In genomic region chr15:94411279-94411678, GRCh38 we compare ENCODE assay signal across 20 cellular contexts.
DNase-seq lines count a peak whose midpoint lies in the region; ATAC-seq and TF ChIP-seq lines count a peak whose summit lies in the region.
"Had no signal": no experiment of that assay in that cellular context is flagged by ENCODE, and none has a peak within 500 bp of the region (broad histone marks: within the 10 kb centered on the region; RNA-seq: fewer than 3 reads in every experiment).

No MANE protein-coding gene starts in this region.

- H3K4me3 ChIP-seq in SK-N-SH (ENCODE audit: low read depth in 2 of 2, low read length in 1 of 2) (no peak overlapping the region), OCI-LY7 (ENCODE audit: low read depth, low read length, poor library complexity, severe bottlenecking) (no peak overlapping the region)

- no peaks in the 10 kb centered on the region for H3F3A ChIP-seq in SK-N-SH (replicated peaks; ENCODE audit: insufficient read depth)

- H3K4me1 ChIP-seq in SK-N-SH (ENCODE audit: control insufficient read depth in 1 of 2, insufficient read depth in 2 of 2, low read depth in 1 of 2, low read length in 1 of 2) (peaks cover 0 to 27% of the 10 kb centered on the region in 2 experiments; a peak in 2 of 4 replicates), OCI-LY7 (ENCODE audit: insufficient read depth, low read length, poor library complexity, severe bottlenecking) (peaks cover 30% of the 10 kb centered on the region)

- H3K9me2 ChIP-seq in SK-N-SH (no peaks in the 10 kb centered on the region), OCI-LY7 (ENCODE audit: insufficient read depth, low read length) (no peaks in the 10 kb centered on the region)

- H3K36me3 ChIP-seq in SK-N-SH (replicated peaks in 1 of 2; ENCODE audit: control insufficient read depth in 1 of 2, insufficient read depth in 2 of 2, low read length in 1 of 2) (no peaks in the 10 kb centered on the region), OCI-LY7 (ENCODE audit: insufficient read depth, low read length) (peaks cover 13% of the 10 kb centered on the region)

- WGBS in SK-N-SH (ENCODE audit: low lambda C conversion rate) = 31% methylated on average over 5 of the region's 5 CpGs

- H4K20me1 ChIP-seq in SK-N-SH (ENCODE audit: insufficient read depth) (no peaks in the 10 kb centered on the region), OCI-LY7 (ENCODE audit: insufficient read depth, low read length) (no peaks in the 10 kb centered on the region)

- CTCF ChIA-PET in SK-N-SH (lab: Yijun Ruan, JAX) = interaction anchor here (1.2 to 2.8 kb wide), 6 partner anchors 12 to 259 kb away, joined by 4 to 16 read pairs (median 5); no protein-coding TSS in a partner anchor
- CTCF ChIA-PET in OCI-LY7 (lab: Charles Lee; ENCODE audit: unreplicated experiment) = no interaction called here

- POLR2A ChIA-PET in SK-N-SH (lab: Yijun Ruan, JAX) = no interaction called here
- POLR2A ChIA-PET in OCI-LY7 (lab: Charles Lee) = interaction anchor here (0.6 to 1.5 kb wide), 4 partner anchors 10 to 136 kb away, joined by 3 to 5 read pairs (median 4); no protein-coding TSS in a partner anchor

- no peak overlapping the region for H3K4me2 ChIP-seq in SK-N-SH
- H3K4me2 ChIP-seq in OCI-LY7 (ENCODE audit: low read length) = peak overlapping the region; percentile 33

- no peaks in the 10 kb centered on the region for H3K27me3 ChIP-seq in SK-N-SH (ENCODE audit: insufficient read depth)

- no peak overlapping the region for H3K9ac ChIP-seq in SK-N-SH

- no peak for TF ChIP-seq CTCF in SK-N-SH (IDR thresholded peaks at IDR 0.05)
- no peak for TF ChIP-seq CTCF in OCI-LY7 (conservative IDR thresholded peaks at IDR 0.05; ENCODE audit: low read length)

- intact Hi-C loops in OCI-LY7 (cut with micrococcal nuclease; ENCODE audit: unreplicated experiment) = loop anchor here (1.0 to 10.0 kb wide), 2 partner anchors 84 to 254 kb away; no protein-coding TSS in a partner anchor
- intact Hi-C loops in cardiac septum (cut with DNase I) = no loop called here

- H3K27ac ChIP-seq in SK-N-SH (ENCODE audit: low read depth in 2 of 2, low read length in 1 of 2) (peak overlapping the region in 1 of 2 experiments; percentile 11; a peak in 1 of 4 replicates), OCI-LY7 (ENCODE audit: low read depth, low read length, poor library complexity, severe bottlenecking) (peak overlapping the region; percentile 36)
- H3K27ac ChIP-seq: 22Rv1 had no signal

- no peak for DNase-seq in SK-N-SH
- peak; percentile 62 for DNase-seq in NCI-H2107 (lab: John Stamatoyannopoulos, UW)
- DNase-seq in OCI-LY7 (ENCODE audit: low spot score) = peak; percentile 45
- no peak for DNase-seq in activated effector memory CD4-positive, alpha-beta T cell treated with Interleukin-2 at 50 U/mL for 16 hours
- DNase-seq in COLO829 (ENCODE audit: low spot score) = no peak
- no peak for DNase-seq in cardiac septum (ENCODE audit: low spot score)
- DNase-seq: activated CD4-positive, alpha-beta T cell treated with anti-CD3 and anti-CD28 coated beads, Interleukin-2, amount 50 U/mL, for 1 hour; activated naive CD4-positive, alpha-beta T cell; activated T-cell treated with anti-CD3 and anti-CD28 coated beads for 4 hours; amygdala; erythroblast; H9; kidney; mammary epithelial cell; NCI-H446 treated with DMSO at 0.1 percent for 48 hours; SHP77 treated with DMSO at 0.1 percent for 48 hours; trophoblast cell had no signal

- H2AFZ ChIP-seq in SK-N-SH (ENCODE audit: low read depth) (no peak overlapping the region), OCI-LY7 (ENCODE audit: low read length) (no peak overlapping the region)

- no peak for TF ChIP-seq RAD21 in SK-N-SH (IDR thresholded peaks at IDR 0.05; ENCODE audit: low read length)

- no TSS peak for BruUV-seq in OCI-LY7 (replicated peaks; lab: Mats Ljungman, UMichigan)

- no peak for TF ChIP-seq EP300 in SK-N-SH (IDR thresholded peaks at IDR 0.05; ENCODE audit: borderline replicate concordance in 1 of 2, low read depth in 1 of 2, low read length in 1 of 2)

- H3K9me3 ChIP-seq in SK-N-SH (no peaks in the 10 kb centered on the region), OCI-LY7 (ENCODE audit: low read length) (no peaks in the 10 kb centered on the region)

- ATAC-seq in SK-N-SH treated with all-trans-retinoic acid at 6 μM for 48 hours = no peak
- no peak for ATAC-seq in GM19463 (IDR thresholded peaks at IDR 0.05; ENCODE audit: unreplicated experiment)

- H3K79me2 ChIP-seq in SK-N-SH (ENCODE audit: insufficient read depth) = no peaks in the 10 kb centered on the region
- no peaks in the 10 kb centered on the region for H3K79me2 ChIP-seq in OCI-LY7 (ENCODE audit: insufficient read depth, low read depth, low read length)

TF ChIP-seq in SK-N-SH, 30 proteins besides CTCF, POLR2A, EP300 and RAD21:
- no peak for TF ChIP-seq NRF1 (IDR thresholded peaks at IDR 0.05; ENCODE audit: low read depth, low read length)
- no peak for TF ChIP-seq GATA2 (CRISPR knock-in tag; IDR thresholded peaks at IDR 0.05)
- peak; percentile 27; the same call in 1 of the 2 replicates for TF ChIP-seq RFX5 (IDR thresholded peaks at IDR 0.05; ENCODE audit: low read length)
- TF ChIP-seq JUND (IDR thresholded peaks at IDR 0.05) = no peak
TF ChIP-seq in SK-N-SH: peak in this region for 1.

TF ChIP-seq in SK-N-SH treated with all-trans-retinoic acid at 6 μM for 48 hours, 23 proteins besides CTCF, POLR2A, EP300 and RAD21:
- TF ChIP-seq ZNF8 (CRISPR knock-in tag; IDR thresholded peaks at IDR 0.05) (no peak), ZC3H10 (CRISPR knock-in tag; IDR thresholded peaks at IDR 0.05) (no peak), PPARA (CRISPR knock-in tag; IDR thresholded peaks at IDR 0.05; ENCODE audit: borderline replicate concordance) (no peak), ZNF70 (CRISPR knock-in tag; IDR thresholded peaks at IDR 0.05) (no peak), ARNTL (CRISPR knock-in tag; IDR thresholded peaks at IDR 0.05; ENCODE audit: borderline replicate concordance, low read depth) (no peak), ESRRG (CRISPR knock-in tag; IDR thresholded peaks at IDR 0.05) (no peak), ZFP3 (CRISPR knock-in tag; IDR thresholded peaks at IDR 0.05) (no peak), OSR1 (CRISPR knock-in tag; IDR thresholded peaks at IDR 0.05) (no peak), RARB (CRISPR knock-in tag; IDR thresholded peaks at IDR 0.05) (no peak), TOX (CRISPR knock-in tag; IDR thresholded peaks at IDR 0.05; ENCODE audit: borderline replicate concordance) (no peak), ZNF565 (CRISPR knock-in tag; conservative IDR thresholded peaks at IDR 0.05; ENCODE audit: low read depth) (no peak), CREB5 (CRISPR knock-in tag; IDR thresholded peaks at IDR 0.05; ENCODE audit: low read depth) (no peak), CSDC2 (CRISPR knock-in tag; IDR thresholded peaks at IDR 0.05) (no peak)
TF ChIP-seq in SK-N-SH treated with all-trans-retinoic acid at 6 μM for 48 hours: peak in this region for 0.

Comparison
In these comparisons a context has a peak if more than half of its experiments do, and no peak if none do; other contexts are left out.
1. DNase-seq: peak in NCI-H2107 (single experiment) and OCI-LY7 (single experiment); none in SK-N-SH (single experiment), activated effector memory CD4-positive, alpha-beta T cell treated with Interleukin-2 at 50 U/mL for 16 hours (single experiment), COLO829 (single experiment) and cardiac septum (single experiment).